Comparison of ENCODE assay signal across 15 cellular contexts in the genomic region with DNA sequence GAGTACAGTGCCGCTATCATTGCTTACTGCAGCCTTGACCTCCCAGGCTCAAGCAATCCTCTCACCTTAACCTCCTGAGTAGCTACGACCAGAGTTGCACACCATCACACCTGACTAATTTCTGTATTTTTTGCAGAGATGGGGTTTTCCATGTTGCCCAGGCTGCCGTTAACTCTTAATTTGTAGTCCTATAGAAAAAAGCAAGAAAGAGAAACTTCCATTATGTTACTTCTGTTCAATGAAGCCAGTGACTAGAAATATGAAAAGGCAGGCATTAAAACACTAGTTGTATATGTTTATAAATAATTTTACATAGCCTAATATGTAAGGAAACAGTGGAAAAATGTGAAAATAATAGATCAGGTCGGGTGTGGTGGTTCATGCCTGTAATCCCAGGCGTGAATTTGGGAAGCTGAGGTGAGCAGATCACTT. TPM values are rescaled to one million over a fixed set of nuclear protein-coding genes. Genes with fewer than 3 reads are reported as not detected.
A peak's percentile ranks its signal among the peaks of the same experiment; 100 is the strongest.
DNase-seq lines count a peak whose midpoint lies in the region; ATAC-seq and TF ChIP-seq lines count a peak whose summit lies in the region.
"Had no signal": no experiment of that assay in that cellular context is flagged by ENCODE, and none has a peak within 500 bp of the region (broad histone marks: within the 10 kb centered on the region; RNA-seq: fewer than 3 reads in every experiment).

No MANE protein-coding gene starts in this region.

- no peak overlapping the region for H3K4me3 ChIP-seq in osteoblast (ENCODE audit: insufficient read depth, low read length)
- H3K4me3 ChIP-seq: BLaER1 treated with 17β-estradiol and CSF1 and Interleukin-3, amounts not matched to agents 10 nM and 100 nM; Peyer's patch; tibial nerve had no signal

- no peak for TF ChIP-seq CTCF in activated B cell treated with CpG ODN at 0.5 μM for 24 hours (IDR thresholded peaks at IDR 0.05)
- TF ChIP-seq CTCF in osteoblast (IDR thresholded peaks at IDR 0.05; ENCODE audit: extremely low read depth, low read depth, low read length): no peak

- no peaks in the 10 kb centered on the region for H3K79me2 ChIP-seq in osteoblast (ENCODE audit: insufficient read depth, low read length)

- H3K9me3 ChIP-seq in osteoblast (ENCODE audit: low read depth, low read length): no peaks in the 10 kb centered on the region
- H3K9me3 ChIP-seq: BLaER1 treated with 17β-estradiol and CSF1 and Interleukin-3, amounts not matched to agents 10 nM and 100 nM; Peyer's patch; tibial nerve had no signal

- H3K4me1 ChIP-seq in osteoblast (ENCODE audit: insufficient read depth, low read length): peaks cover 10% of the 10 kb centered on the region
- H3K4me1 ChIP-seq: Peyer's patch, tibial nerve had no signal

- peaks cover 26% of the 10 kb centered on the region for H3K36me3 Mint-ChIP-seq in activated CD4-positive, alpha-beta T cell treated with anti-CD3 and anti-CD28 coated beads for 36 hours (ENCODE audit: low read depth)
- H3K36me3 Mint-ChIP-seq in activated B cell treated with CpG ODN at 0.5 μM for 24 hours (ENCODE audit: low read depth): peaks cover 38% of the 10 kb centered on the region

- CTCF ChIA-PET in activated CD4-positive, alpha-beta T cell treated with anti-CD3 and anti-CD28 coated beads for 36 hours (lab: Charles Lee): no interaction called here
- CTCF ChIA-PET in activated B cell treated with CpG ODN at 0.5 μM for 24 hours (lab: Charles Lee): interaction anchor here (0.7 to 1.5 kb wide), 2 partner anchors 9 to 114 kb away, joined by 3 to 6 read pairs; no protein-coding TSS in a partner anchor

- intact Hi-C loops in activated CD4-positive, alpha-beta T cell treated with anti-CD3 and anti-CD28 coated beads for 36 hours (cut with DNase I, micrococcal nuclease): loop anchor here (2.0 kb wide), 2 partner anchors 43 to 299 kb away; no protein-coding TSS in a partner anchor
- intact Hi-C loops in activated B cell treated with CpG ODN at 0.5 μM for 24 hours (cut with micrococcal nuclease): no loop called here

- H3K27ac Mint-ChIP-seq in activated CD4-positive, alpha-beta T cell treated with anti-CD3 and anti-CD28 coated beads for 36 hours: peak overlapping the region; percentile 65
- peak overlapping the region; percentile 30 for H3K27ac Mint-ChIP-seq in activated B cell treated with CpG ODN at 0.5 μM for 24 hours

- ATAC-seq in activated CD4-positive, alpha-beta T cell treated with anti-CD3 and anti-CD28 coated beads for 36 hours: peak; percentile 75
- ATAC-seq in GM18861 (IDR thresholded peaks at IDR 0.05; ENCODE audit: unreplicated experiment) (peak; percentile 50), HG02610 (IDR thresholded peaks at IDR 0.05; ENCODE audit: unreplicated experiment) (peak; percentile 63), activated B cell treated with CpG ODN at 0.5 μM for 24 hours (ENCODE audit: low read depth) (peak; percentile 31)
- ATAC-seq: right cardiac atrium had no signal

- peak; percentile 47 for DNase-seq in activated CD4-positive, alpha-beta T cell treated with anti-CD3 and anti-CD28 coated beads for 36 hours
- DNase-seq in activated CD4-positive, alpha-beta T cell treated with anti-CD3 and anti-CD28 coated beads, Interleukin-2, amount 50 U/mL, for 1 hour: no peak
- DNase-seq in activated B cell treated with CpG ODN at 0.5 μM for 24 hours (no peak), MV-4-11 (lab: John Stamatoyannopoulos, UW) (no peak), NOMO-1 (lab: John Stamatoyannopoulos, UW; ENCODE audit: unreplicated experiment in 2 of 2) (no peak), osteoblast (ENCODE audit: insufficient read length, low spot score, missing footprints) (no peak)
- DNase-seq: DMS53, NCI-H2029 treated with DMSO at 0.1 percent for 48 hours, NCI-H526, Peyer's patch, right cardiac atrium had no signal

- H3K27ac ChIP-seq in osteoblast (ENCODE audit: low read depth, low read length): no peak overlapping the region
- H3K27ac ChIP-seq: BLaER1 treated with 17β-estradiol and CSF1 and Interleukin-3, amounts not matched to agents 10 nM and 100 nM; Peyer's patch; tibial nerve had no signal

- no peak overlapping the region for H3K4me2 ChIP-seq in osteoblast (ENCODE audit: insufficient read depth, low read length)
- H3K4me2 ChIP-seq: BLaER1 treated with 17β-estradiol and CSF1 and Interleukin-3, amounts not matched to agents 10 nM and 100 nM had no signal

- no peaks in the 10 kb centered on the region for H4K20me1 ChIP-seq in osteoblast (ENCODE audit: insufficient read depth, low read length)
- H4K20me1 ChIP-seq: BLaER1 treated with 17β-estradiol and CSF1 and Interleukin-3, amounts not matched to agents 10 nM and 100 nM had no signal

- no peaks in the 10 kb centered on the region for H3K9me3 Mint-ChIP-seq in activated CD4-positive, alpha-beta T cell treated with anti-CD3 and anti-CD28 coated beads for 36 hours (ENCODE audit: low read depth)
- H3K9me3 Mint-ChIP-seq in activated B cell treated with CpG ODN at 0.5 μM for 24 hours: no peaks in the 10 kb centered on the region

- peaks cover 29% of the 10 kb centered on the region for H3K4me1 Mint-ChIP-seq in activated CD4-positive, alpha-beta T cell treated with anti-CD3 and anti-CD28 coated beads for 36 hours
- H3K4me1 Mint-ChIP-seq in activated B cell treated with CpG ODN at 0.5 μM for 24 hours: peaks cover 12% of the 10 kb centered on the region

- POLR2A ChIA-PET in activated CD4-positive, alpha-beta T cell treated with anti-CD3 and anti-CD28 coated beads for 36 hours (lab: Charles Lee): interaction anchor here (0.6 to 1.1 kb wide), 3 partner anchors 9 to 74 kb away, joined by 3 to 6 read pairs (median 4); a partner anchor contains a TSS
- POLR2A ChIA-PET in activated B cell treated with CpG ODN at 0.5 μM for 24 hours (lab: Charles Lee): interaction anchor here (1.1 kb wide), 1 partner anchor 9 kb away, joined by 3 read pairs; no protein-coding TSS in a partner anchor

- H3K36me3 ChIP-seq in osteoblast (ENCODE audit: insufficient read depth, low read length): peaks cover 8% of the 10 kb centered on the region
- H3K36me3 ChIP-seq: Peyer's patch had no signal

- no peak overlapping the region for H2AFZ ChIP-seq in osteoblast (ENCODE audit: low read length)

- no peaks in the 10 kb centered on the region for H3K27me3 Mint-ChIP-seq in activated CD4-positive, alpha-beta T cell treated with anti-CD3 and anti-CD28 coated beads for 36 hours
- H3K27me3 Mint-ChIP-seq in activated B cell treated with CpG ODN at 0.5 μM for 24 hours: no peaks in the 10 kb centered on the region

- no peak overlapping the region for H3K4me3 Mint-ChIP-seq in activated CD4-positive, alpha-beta T cell treated with anti-CD3 and anti-CD28 coated beads for 36 hours
- H3K4me3 Mint-ChIP-seq in activated B cell treated with CpG ODN at 0.5 μM for 24 hours: no peak overlapping the region

- no peaks in the 10 kb centered on the region for H3K27me3 ChIP-seq in osteoblast (ENCODE audit: insufficient read depth, low read length)
- H3K27me3 ChIP-seq: BLaER1 treated with 17β-estradiol and CSF1 and Interleukin-3, amounts not matched to agents 10 nM and 100 nM; Peyer's patch; tibial nerve had no signal

RNA-seq across cellular contexts. Expression of a gene that starts 9.7 kb away (rescaled TPM):
- total RNA-seq in activated CD4-positive, alpha-beta T cell treated with anti-CD3 and anti-CD28 coated beads for 36 hours: 10 to 100 TPM; 85.4 to 87.2 TPM
- total RNA-seq in activated B cell treated with CpG ODN at 0.5 μM for 24 hours (32.8 and 36.8 TPM in 2 replicates), osteoblast (17.4 and 17.7 TPM in 2 replicates)

RNA-seq across cellular contexts. Expression of a gene that starts 10.2 kb away (rescaled TPM):
- total RNA-seq in activated CD4-positive, alpha-beta T cell treated with anti-CD3 and anti-CD28 coated beads for 36 hours: under 1 TPM; 0.14 to 0.21 TPM
- 0.16 and 0.42 TPM in 2 replicates for total RNA-seq in activated B cell treated with CpG ODN at 0.5 μM for 24 hours
- total RNA-seq in osteoblast: under 0.01 TPM in 2 replicates

RNA-seq across cellular contexts. Expression of a gene that starts 53.6 kb away (rescaled TPM):
- total RNA-seq in activated CD4-positive, alpha-beta T cell treated with anti-CD3 and anti-CD28 coated beads for 36 hours: not detected
- total RNA-seq in activated B cell treated with CpG ODN at 0.5 μM for 24 hours: 0.02 and 0.07 TPM in 2 replicates
- total RNA-seq in osteoblast: under 0.01 TPM in 2 replicates
